ENCODE assay signal across 23 cellular contexts in genomic region chr7:85823379-85823778, GRCh38.
"Had no signal": no experiment of that assay in that cellular context is flagged by ENCODE, and none has a peak within 500 bp of the region (broad histone marks: within the 10 kb centered on the region; RNA-seq: fewer than 3 reads in every experiment).

No MANE protein-coding gene starts in this region.

- H3K36me3 Mint-ChIP-seq: activated naive CD4-positive, alpha-beta T cell treated with anti-CD3 and anti-CD28 coated beads, Interleukin-2, amount 10 ng/mL, durations not matched to agents 7 days and 5 days; activated naive CD8-positive, alpha-beta T cell treated with anti-CD3 and anti-CD28 coated beads for 36 hours had no signal

- H3K27me3 Mint-ChIP-seq: activated CD4-positive, alpha-beta T cell treated with anti-CD3 and anti-CD28 coated beads for 36 hours; activated CD8-positive, alpha-beta T cell treated with anti-CD3 and anti-CD28 coated beads for 36 hours; activated naive CD4-positive, alpha-beta T cell treated with anti-CD3 and anti-CD28 coated beads, Interleukin-2, amount 10 ng/mL, durations not matched to agents 7 days and 5 days; activated naive CD8-positive, alpha-beta T cell treated with anti-CD3 and anti-CD28 coated beads for 36 hours had no signal

- DNase-seq: activated CD4-positive, alpha-beta T cell treated with anti-CD3 and anti-CD28 coated beads for 36 hours; activated CD8-positive, alpha-beta memory T cell treated with anti-CD3 and anti-CD28 coated beads, Interleukin-2, amount 50 U/mL, for 4 hours; activated CD8-positive, alpha-beta T cell treated with anti-CD3 and anti-CD28 coated beads for 36 hours; activated gamma-delta T cell treated with Interleukin-2 at 50 U/mL for 16 hours; activated naive CD4-positive, alpha-beta T cell treated with anti-CD3 and anti-CD28 coated beads, Interleukin-2, amount 10 ng/mL, durations not matched to agents 7 days and 5 days; activated naive CD8-positive, alpha-beta T cell treated with anti-CD3 and anti-CD28 coated beads for 36 hours; activated T-cell treated with anti-CD3 and anti-CD28 coated beads, Interleukin-2, amount 50 U/mL, for 72 hours; caudate nucleus; Karpas-422; MM.1S; NCI-H1105 treated with DMSO at 0.1 percent for 48 hours; NCI-H146; NCI-H187 treated with DMSO at 0.1 percent for 48 hours; NCI-H2081 treated with DMSO at 0.1 percent for 48 hours; NCI-H2227 treated with DMSO at 0.1 percent for 48 hours; NCI-H446 treated with DMSO at 0.1 percent for 48 hours; NCI-H524 treated with DMSO at 0.1 percent for 48 hours; NCI-H774; SIG-M5; WERI-Rb-1 had no signal

- H3K9me3 Mint-ChIP-seq: activated CD8-positive, alpha-beta T cell treated with anti-CD3 and anti-CD28 coated beads for 36 hours; activated naive CD4-positive, alpha-beta T cell treated with anti-CD3 and anti-CD28 coated beads, Interleukin-2, amount 10 ng/mL, durations not matched to agents 7 days and 5 days; activated T-helper 2 cell treated with anti-CD3 and anti-CD28 coated beads, Interferon-gamma antibody, Interleukin-2, Interleukin-4, amounts not matched to agents 10 μg/mL and 5 μg/mL and 100 μg/mL, durations not matched to agents 14 hours and 24 hours and 36 hours had no signal

- H3K4me3 Mint-ChIP-seq: activated CD4-positive, alpha-beta T cell treated with anti-CD3 and anti-CD28 coated beads for 36 hours; activated CD8-positive, alpha-beta T cell treated with anti-CD3 and anti-CD28 coated beads for 36 hours; activated naive CD4-positive, alpha-beta T cell treated with anti-CD3 and anti-CD28 coated beads, Interleukin-2, amount 10 ng/mL, durations not matched to agents 7 days and 5 days; activated naive CD8-positive, alpha-beta T cell treated with anti-CD3 and anti-CD28 coated beads for 36 hours; activated T-cell treated with anti-CD3 and anti-CD28 coated beads, Interleukin-2, amount 50 U/mL, for 72 hours had no signal

- H3K27ac Mint-ChIP-seq: activated CD4-positive, alpha-beta T cell treated with anti-CD3 and anti-CD28 coated beads for 36 hours; activated CD8-positive, alpha-beta T cell treated with anti-CD3 and anti-CD28 coated beads for 36 hours; activated naive CD4-positive, alpha-beta T cell treated with anti-CD3 and anti-CD28 coated beads, Interleukin-2, amount 10 ng/mL, durations not matched to agents 7 days and 5 days; activated naive CD8-positive, alpha-beta T cell treated with anti-CD3 and anti-CD28 coated beads for 36 hours; activated T-cell treated with anti-CD3 and anti-CD28 coated beads, Interleukin-2, amount 50 U/mL, for 72 hours; activated T-helper 2 cell treated with anti-CD3 and anti-CD28 coated beads, Interferon-gamma antibody, Interleukin-2, Interleukin-4, amounts not matched to agents 10 μg/mL and 5 μg/mL and 100 μg/mL, durations not matched to agents 14 hours and 24 hours and 36 hours had no signal

- ATAC-seq: activated CD4-positive, alpha-beta T cell treated with anti-CD3 and anti-CD28 coated beads for 36 hours; activated CD8-positive, alpha-beta T cell treated with anti-CD3 and anti-CD28 coated beads for 36 hours; activated T-cell treated with anti-CD3 and anti-CD28 coated beads, Interleukin-2, amount 50 U/mL, for 72 hours; K562 had no signal

- H3K36me3 ChIP-seq: breast epithelium, WERI-Rb-1 had no signal

- H3K27me3 ChIP-seq: breast epithelium had no signal

- H3K4me1 Mint-ChIP-seq: activated CD4-positive, alpha-beta T cell treated with anti-CD3 and anti-CD28 coated beads for 36 hours; activated naive CD4-positive, alpha-beta T cell treated with anti-CD3 and anti-CD28 coated beads, Interleukin-2, amount 10 ng/mL, durations not matched to agents 7 days and 5 days; activated naive CD8-positive, alpha-beta T cell treated with anti-CD3 and anti-CD28 coated beads for 36 hours had no signal

- FAIRE-seq: K562 had no signal

- H3K27ac ChIP-seq: breast epithelium, WERI-Rb-1 had no signal

- H3K4me3 ChIP-seq: breast epithelium, K562 had no signal

- H3K4me1 ChIP-seq: breast epithelium had no signal
